In the genomic region with DNA sequence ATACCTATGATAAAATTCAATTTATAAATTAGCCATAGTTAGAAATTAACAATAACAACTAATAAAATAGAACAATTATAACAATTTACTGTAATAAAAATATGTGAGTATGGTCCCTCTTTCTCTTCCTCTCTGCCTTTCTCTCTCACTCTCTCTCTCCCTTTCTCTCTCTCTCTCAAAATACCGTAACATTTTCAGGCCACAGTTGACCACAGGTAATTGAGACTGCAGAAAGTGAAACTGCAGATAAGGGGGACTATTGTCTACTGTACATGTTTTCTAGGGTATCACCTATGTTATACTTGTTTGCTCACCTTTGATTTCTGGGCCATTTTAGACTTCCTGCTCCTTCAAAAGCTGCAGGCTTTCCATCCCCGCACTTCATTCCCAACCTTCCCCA, we compare ENCODE assay signal across 19 cellular contexts. TPM values are rescaled to one million over a fixed set of nuclear protein-coding genes. Genes with fewer than 3 reads are reported as not detected.
DNase-seq lines count a peak whose midpoint lies in the region; ATAC-seq and TF ChIP-seq lines count a peak whose summit lies in the region.
"Had no signal": no experiment of that assay in that cellular context is flagged by ENCODE, and none has a peak within 500 bp of the region (broad histone marks: within the 10 kb centered on the region; RNA-seq: fewer than 3 reads in every experiment).

No MANE protein-coding gene starts in this region.

- H3K9me3 Mint-ChIP-seq in CD14-positive monocyte (peaks cover 0 to 1% (median 0%) of the 10 kb centered on the region in 7 donors), endodermal cell (peaks cover 2% of the 10 kb centered on the region), osteocyte (ENCODE audit: unreplicated experiment) (no peaks in the 10 kb centered on the region)
- no peaks in the 10 kb centered on the region for H3K9me3 Mint-ChIP-seq in stimulated activated naive CD8-positive, alpha-beta T cell treated with anti-CD3 and anti-CD28 coated beads, Interleukin-15, amount 100 ng/mL, for 72 hours

- ATAC-seq in GM19043 (IDR thresholded peaks at IDR 0.05; ENCODE audit: low read depth, unreplicated experiment), result peak; percentile 43
- ATAC-seq in HG02623 (IDR thresholded peaks at IDR 0.05; ENCODE audit: unreplicated experiment), result peak; percentile 55
- ATAC-seq in HG03442 (IDR thresholded peaks at IDR 0.05; ENCODE audit: unreplicated experiment), result peak; percentile 62
- ATAC-seq in stimulated activated naive CD8-positive, alpha-beta T cell treated with anti-CD3 and anti-CD28 coated beads, Interleukin-15, amount 100 ng/mL, for 72 hours, result no peak
- ATAC-seq: K562 had no signal

- TF ChIP-seq CTCF in CD14-positive monocyte (IDR thresholded peaks at IDR 0.05), result no peak
- no peak for TF ChIP-seq CTCF in endodermal cell (conservative IDR thresholded peaks at IDR 0.05)
- TF ChIP-seq CTCF in osteocyte (IDR thresholded peaks at IDR 0.05), result no peak

- intact Hi-C loops in CD14-positive monocyte (cut with micrococcal nuclease), result no loop called here

- no peak for DNase-seq in CD14-positive monocyte (ENCODE audit: low spot score)
- no peak for DNase-seq in cortex of kidney (lab: John Stamatoyannopoulos, UW)
- DNase-seq in endodermal cell, result no peak
- no peak for DNase-seq in stimulated activated naive CD8-positive, alpha-beta T cell treated with anti-CD3 and anti-CD28 coated beads, Interleukin-15, amount 100 ng/mL, for 72 hours
- DNase-seq in osteocyte (ENCODE audit: extremely low spot score, unreplicated experiment), result no peak
- DNase-seq: activated naive CD4-positive, alpha-beta T cell; brain microvascular endothelial cell; effector CD8-positive, alpha-beta T cell; HCEC 1CT; left ventricle myocardium inferior; NCI-H226; posterior cingulate gyrus; small intestine; stomach; uterus had no signal

- H3K36me3 Mint-ChIP-seq in CD14-positive monocyte (peaks cover 57 to 58% of the 10 kb centered on the region in 2 donors), endodermal cell (ENCODE audit: low read depth) (no peaks in the 10 kb centered on the region), osteocyte (ENCODE audit: unreplicated experiment) (no peaks in the 10 kb centered on the region)

- peaks cover 0 to 3% (median 0%) of the 10 kb centered on the region in 3 donors for H3K27me3 Mint-ChIP-seq in CD14-positive monocyte (ENCODE audit: low read depth in 3 of 3)
- H3K27me3 Mint-ChIP-seq in endodermal cell (ENCODE audit: insufficient read depth), result no peaks in the 10 kb centered on the region
- no peaks in the 10 kb centered on the region for H3K27me3 Mint-ChIP-seq in stimulated activated naive CD8-positive, alpha-beta T cell treated with anti-CD3 and anti-CD28 coated beads, Interleukin-15, amount 100 ng/mL, for 72 hours
- H3K27me3 Mint-ChIP-seq in osteocyte (ENCODE audit: unreplicated experiment), result peaks cover 7% of the 10 kb centered on the region

- no peaks in the 10 kb centered on the region for H3K36me3 ChIP-seq in endodermal cell (ENCODE audit: control insufficient read depth, insufficient read depth, low read length)
- H3K36me3 ChIP-seq: brain microvascular endothelial cell, left ventricle myocardium inferior, stomach, uterus had no signal

- no peaks in the 10 kb centered on the region for H3K4me1 ChIP-seq in endodermal cell (ENCODE audit: control insufficient read depth, insufficient read depth, low read length)
- H3K4me1 ChIP-seq: left ventricle myocardium inferior had no signal

- no peak overlapping the region for H3K9ac ChIP-seq in endodermal cell (ENCODE audit: extremely low read depth, low read length, poor library complexity, severe bottlenecking)

- H3K9me3 ChIP-seq in endodermal cell (ENCODE audit: control insufficient read depth, low read length), result no peaks in the 10 kb centered on the region
- H3K9me3 ChIP-seq: left ventricle myocardium inferior, stomach, uterus had no signal

- H3K27ac ChIP-seq in endodermal cell (ENCODE audit: low read depth, low read length), result no peak overlapping the region
- H3K27ac ChIP-seq: brain microvascular endothelial cell, left ventricle myocardium inferior, stomach, uterus had no signal

- H3K4me3 ChIP-seq in endodermal cell (ENCODE audit: low read length), result no peak overlapping the region
- H3K4me3 ChIP-seq: K562, left ventricle myocardium inferior, stomach, uterus had no signal

- no peaks in the 10 kb centered on the region for H3K27me3 ChIP-seq in endodermal cell (ENCODE audit: control insufficient read depth, insufficient read depth, low read length, poor library complexity, severe bottlenecking)
- H3K27me3 ChIP-seq: brain microvascular endothelial cell, stomach, uterus had no signal

- peaks cover 47% of the 10 kb centered on the region for H3K4me1 Mint-ChIP-seq in CD14-positive monocyte
- peaks cover 6% of the 10 kb centered on the region for H3K4me1 Mint-ChIP-seq in endodermal cell
- H3K4me1 Mint-ChIP-seq in stimulated activated naive CD8-positive, alpha-beta T cell treated with anti-CD3 and anti-CD28 coated beads, Interleukin-15, amount 100 ng/mL, for 72 hours, result peaks cover 33% of the 10 kb centered on the region
- H3K4me1 Mint-ChIP-seq in osteocyte (ENCODE audit: unreplicated experiment), result no peaks in the 10 kb centered on the region

- H3K27ac Mint-ChIP-seq in CD14-positive monocyte (peak overlapping the region; percentile 27 to 89 (median 52)), endodermal cell (no peak overlapping the region), osteocyte (ENCODE audit: unreplicated experiment) (no peak overlapping the region)
- H3K27ac Mint-ChIP-seq in stimulated activated naive CD8-positive, alpha-beta T cell treated with anti-CD3 and anti-CD28 coated beads, Interleukin-15, amount 100 ng/mL, for 72 hours, result no peak overlapping the region

- H3K4me3 Mint-ChIP-seq in CD14-positive monocyte (no peak overlapping the region), endodermal cell (no peak overlapping the region), osteocyte (ENCODE audit: unreplicated experiment) (no peak overlapping the region)
- no peak overlapping the region for H3K4me3 Mint-ChIP-seq in stimulated activated naive CD8-positive, alpha-beta T cell treated with anti-CD3 and anti-CD28 coated beads, Interleukin-15, amount 100 ng/mL, for 72 hours

- 87% methylated on average over 2 of the region's 2 CpGs; no CpG with 5 or more reads in 1 of the 2 experiments for WGBS in endodermal cell (ENCODE audit: insufficient coverage in 1 of 2, insufficient read length in 1 of 2), 2 experiments

RNA-seq across cellular contexts. Expression of a gene that starts 46.8 kb away (rescaled TPM):
- 100 to 1,000 TPM; 454 to 609 TPM for polyA plus RNA-seq in CD14-positive monocyte
- not detected for total RNA-seq in endodermal cell
- polyA plus RNA-seq in endodermal cell (2013, experiment 1 of 2), result not detected
- polyA plus RNA-seq in endodermal cell (2013, experiment 2 of 2), result not detected
- total RNA-seq in osteocyte, result not detected in 2 replicates
- total RNA-seq: K562 had no signal

Comparison
In these comparisons a context has a peak if more than half of its experiments do, and no peak if none do; other contexts are left out.
1. H3K27ac Mint-ChIP-seq: peak in CD14-positive monocyte (7 of 7); none in endodermal cell (single experiment), stimulated activated naive CD8-positive, alpha-beta T cell treated with anti-CD3 and anti-CD28 coated beads, Interleukin-15, amount 100 ng/mL, for 72 hours (0 of 2) and osteocyte (single experiment).